Comparison of ENCODE assay signal across 23 cellular contexts in the genomic region with DNA sequence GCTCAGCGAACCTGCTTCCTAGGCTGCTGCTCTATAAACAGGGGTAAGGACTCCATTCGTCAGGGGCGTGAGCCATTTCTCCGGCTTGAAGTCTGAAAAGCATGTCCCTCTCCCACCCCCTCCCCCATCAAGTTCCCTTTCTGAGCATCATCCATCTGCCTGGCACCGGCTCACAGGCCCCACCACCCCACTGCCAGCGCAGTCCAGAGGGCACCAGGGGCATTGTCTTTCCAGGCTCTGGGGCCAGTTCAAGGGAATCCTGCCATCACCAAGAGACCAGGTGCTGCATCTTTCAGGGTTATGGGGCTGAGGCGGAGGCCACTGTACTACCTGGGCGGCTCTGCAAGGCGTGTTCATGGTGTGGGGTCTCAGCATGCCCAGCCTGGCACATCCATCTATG.
DNase-seq lines count a peak whose midpoint lies in the region; ATAC-seq, FAIRE-seq and TF ChIP-seq lines count a peak whose summit lies in the region.
"Had no signal": no experiment of that assay in that cellular context is flagged by ENCODE, and none has a peak within 500 bp of the region (broad histone marks: within the 10 kb centered on the region; RNA-seq: fewer than 3 reads in every experiment).

No MANE protein-coding gene starts in this region.

- no peak for TF ChIP-seq POLR2A in esophagus muscularis mucosa (IDR thresholded peaks at IDR 0.05; ENCODE audit: low read depth)
- TF ChIP-seq POLR2A in spleen (IDR thresholded peaks at IDR 0.05) = no peak

- H3K27me3 ChIP-seq in esophagus muscularis mucosa (no peaks in the 10 kb centered on the region), spleen (replicated peaks in 1 of 7) (peaks cover 0 to 28% (median 8%) of the 10 kb centered on the region in 7 donors)
- H3K27me3 ChIP-seq: BLaER1 treated with 17β-estradiol and CSF1 and Interleukin-3, amounts not matched to agents 10 nM and 100 nM had no signal

- peaks cover 0 to 10% (median 5%) of the 10 kb centered on the region in 4 donors for H3K4me1 ChIP-seq in esophagus muscularis mucosa
- H3K4me1 ChIP-seq in spleen = no peaks in the 10 kb centered on the region
- H3K4me1 ChIP-seq: A549; BE2C; BLaER1 treated with 17β-estradiol and CSF1 and Interleukin-3, amounts not matched to agents 10 nM and 100 nM; HAP-1 had no signal

- intact Hi-C loops in esophagus muscularis mucosa (cut with DNase I) (no loop called here), spleen (cut with DNase I; ENCODE audit: low total_unique reads) (no loop called here)

- ATAC-seq in GM21360 (IDR thresholded peaks at IDR 0.05; ENCODE audit: unreplicated experiment) (no peak), GM18907 (IDR thresholded peaks at IDR 0.05; ENCODE audit: unreplicated experiment) (no peak)
- ATAC-seq: A549 had no signal

- H3K4me3 ChIP-seq in esophagus muscularis mucosa (no peak overlapping the region), spleen (no peak overlapping the region)
- H3K4me3 ChIP-seq: A549; BLaER1 treated with 17β-estradiol and CSF1 and Interleukin-3, amounts not matched to agents 10 nM and 100 nM; HAP-1 had no signal

- no peaks in the 10 kb centered on the region for H3K9me3 ChIP-seq in esophagus muscularis mucosa
- no peaks in the 10 kb centered on the region for H3K9me3 ChIP-seq in spleen
- H3K9me3 ChIP-seq: A549; BE2C; BLaER1 treated with 17β-estradiol and CSF1 and Interleukin-3, amounts not matched to agents 10 nM and 100 nM; Caco-2; HAP-1 had no signal

- FAIRE-seq in HTR-8/SVneo (lab: Jason Lieb, UNC) = peak; percentile 33
- FAIRE-seq: A549, G401.6, GM12892, GM19239, H54 had no signal

- DNase-seq in HTR-8/SVneo (ENCODE audit: insufficient read length, low spot score) (no peak), esophagus muscularis mucosa (ENCODE audit: extremely low spot score) (peak; percentile 83), spleen (peak; percentile 52), KG1 (lab: John Stamatoyannopoulos, UW) (no peak)
- DNase-seq: 8988T; ACHN; AML-193; BE2C; Caco-2; CD4-positive, alpha-beta memory T cell; DMS153; DND-41; GOT3; HFFc6 had no signal

- no peak for TF ChIP-seq EP300 in esophagus muscularis mucosa (IDR thresholded peaks at IDR 0.05)

- 87% methylated on average over 6 of the region's 9 CpGs for WGBS in esophagus muscularis mucosa
- WGBS in spleen, 5 donors = 92 to 100% (median 94%) methylated on average over 5 to 9 of the region's 9 CpGs

- H3K27ac ChIP-seq in esophagus muscularis mucosa (replicated peaks in 1 of 4) (no peak overlapping the region), spleen (no peak overlapping the region)
- H3K27ac ChIP-seq: A549; BLaER1 treated with 17β-estradiol and CSF1 and Interleukin-3, amounts not matched to agents 10 nM and 100 nM had no signal

- H3K36me3 ChIP-seq in esophagus muscularis mucosa (no peaks in the 10 kb centered on the region), spleen (no peaks in the 10 kb centered on the region)
- H3K36me3 ChIP-seq: BE2C; BLaER1 treated with 17β-estradiol and CSF1 and Interleukin-3, amounts not matched to agents 10 nM and 100 nM; HAP-1 had no signal

- TF ChIP-seq CTCF in esophagus muscularis mucosa (IDR thresholded peaks at IDR 0.05) (no peak), spleen (IDR thresholded peaks at IDR 0.05 in 8 of 11, conservative IDR thresholded peaks at IDR 0.05 in 3 of 11) (no peak)

Comparison
In these comparisons a context has a peak if more than half of its experiments do, and no peak if none do; other contexts are left out.
1. DNase-seq: peak in esophagus muscularis mucosa (single experiment) and spleen (single experiment); none in HTR-8/SVneo (single experiment) and KG1 (single experiment).